34 cellular contexts compared by ENCODE assay signal in genomic region chr2:157164891-157165290, GRCh38.
"Had no signal": no experiment of that assay in that cellular context is flagged by ENCODE, and none has a peak within 500 bp of the region (broad histone marks: within the 10 kb centered on the region; RNA-seq: fewer than 3 reads in every experiment).

No MANE protein-coding gene starts in this region.

- FAIRE-seq: astrocyte, bronchial epithelial cell had no signal

- H3K4me1 ChIP-seq: adrenal gland, ascending aorta, body of pancreas, breast epithelium had no signal

- ATAC-seq: activated naive CD4-positive, alpha-beta T cell treated with anti-CD3 and anti-CD28 coated beads, Interleukin-2, amount 50 U/mL, for 72 hours; activated T-cell treated with anti-CD3 and anti-CD28 coated beads, Interleukin-2, amount 50 U/mL, for 72 hours; activated T-helper 17 cell treated with anti-CD3 and anti-CD28 coated beads, Interleukin-2, amount 50 U/mL, for 72 hours; body of pancreas had no signal

- H3K27me3 ChIP-seq: adrenal gland, ascending aorta, body of pancreas, brain microvascular endothelial cell, breast epithelium, cardiac muscle cell had no signal

- H3K9me3 ChIP-seq: adrenal gland, ascending aorta had no signal

- H3K4me3 ChIP-seq: adrenal gland, ascending aorta, body of pancreas, breast epithelium, cardiac muscle cell had no signal

- DNase-seq: activated effector memory CD4-positive, alpha-beta T cell treated with anti-CD3 and anti-CD28 coated beads, Interleukin-2, amount 50 U/mL, for 16 hours; activated effector memory CD4-positive, alpha-beta T cell treated with Interleukin-2 at 50 U/mL for 16 hours; activated gamma-delta T cell; activated gamma-delta T cell treated with Interleukin-2 at 50 U/mL for 16 hours; activated naive CD4-positive, alpha-beta T cell; activated naive CD4-positive, alpha-beta T cell treated with anti-CD3 and anti-CD28 coated beads for 36 hours; activated naive CD4-positive, alpha-beta T cell treated with anti-CD3 and anti-CD28 coated beads, Interleukin-2, amount 10 ng/mL, durations not matched to agents 7 days and 5 days; activated naive CD4-positive, alpha-beta T cell treated with anti-CD3 and anti-CD28 coated beads, Interleukin-2, amount 50 U/mL, for 16 hours; activated naive CD4-positive, alpha-beta T cell treated with Interleukin-2 at 50 U/mL for 16 hours; activated naive CD8-positive, alpha-beta T cell treated with anti-CD3 and anti-CD28 coated beads for 36 hours; activated naive CD8-positive, alpha-beta T cell treated with anti-CD3 and anti-CD28 coated beads, Interleukin-2, amount 10 ng/mL, durations not matched to agents 7 days and 5 days; activated naive CD8-positive, alpha-beta T cell treated with anti-CD3 and anti-CD28 coated beads, Interleukin-2, amount 50 U/mL, for 24 hours; activated T-cell treated with anti-CD3 and anti-CD28 coated beads, Interleukin-2, amount 50 U/mL, for 1 hour; activated T-cell treated with anti-CD3 and anti-CD28 coated beads, Interleukin-2, amount 50 U/mL, for 24 hours; activated T-cell treated with anti-CD3 and anti-CD28 coated beads, Interleukin-2, amount 50 U/mL, for 4 hours; activated T-cell treated with anti-CD3 and anti-CD28 coated beads, Interleukin-2, amount 50 U/mL, for 48 hours; activated T-cell treated with anti-CD3 and anti-CD28 coated beads, Interleukin-2, amount 50 U/mL, for 72 hours; adrenal gland; amniotic stem cell; amygdala; anterior cingulate cortex; aorta; body of pancreas; brain microvascular endothelial cell; caudate nucleus; central memory CD4-positive, alpha-beta T cell; cerebellar nuclear complex had no signal

- H3K36me3 ChIP-seq: adrenal gland, ascending aorta, brain microvascular endothelial cell, breast epithelium, cardiac muscle cell had no signal

- H3K27ac ChIP-seq: adrenal gland, ascending aorta, body of pancreas, brain microvascular endothelial cell, breast epithelium, cardiac muscle cell had no signal
